Comparison of ENCODE assay signal across 9 cellular contexts in genomic region chr19:15533522-15533830, GRCh38. TPM values are rescaled to one million over a fixed set of nuclear protein-coding genes. Genes with fewer than 3 reads are reported as not detected.
"Had no signal": no experiment of that assay in that cellular context is flagged by ENCODE, and none has a peak within 500 bp of the region (broad histone marks: within the 10 kb centered on the region; RNA-seq: fewer than 3 reads in every experiment).

No MANE protein-coding gene starts in this region.

RNA-seq across cellular contexts. Expression of gene CYP4F22, which starts 25.2 kb away (rescaled TPM):
- total RNA-seq: aorta, cerebellum, LHCN-M2, NCI-H460, Peyer's patch, SJSA1 had no signal
- polyA plus RNA-seq: aorta, SK-N-SH had no signal

RNA-seq across cellular contexts. Expression of gene PGLYRP2, which starts 54.2 kb away (rescaled TPM):
- total RNA-seq: activated CD8-positive, alpha-beta T cell treated with anti-CD3 and anti-CD28 coated beads, Interleukin-2, amount 10 ng/mL, durations not matched to agents 7 days and 5 days; aorta; cerebellum; LHCN-M2; NCI-H460; PC-3; Peyer's patch; SJSA1 had no signal
- polyA plus RNA-seq: aorta, SK-N-SH had no signal
